9 cellular contexts compared by ENCODE assay signal in the genomic region with DNA sequence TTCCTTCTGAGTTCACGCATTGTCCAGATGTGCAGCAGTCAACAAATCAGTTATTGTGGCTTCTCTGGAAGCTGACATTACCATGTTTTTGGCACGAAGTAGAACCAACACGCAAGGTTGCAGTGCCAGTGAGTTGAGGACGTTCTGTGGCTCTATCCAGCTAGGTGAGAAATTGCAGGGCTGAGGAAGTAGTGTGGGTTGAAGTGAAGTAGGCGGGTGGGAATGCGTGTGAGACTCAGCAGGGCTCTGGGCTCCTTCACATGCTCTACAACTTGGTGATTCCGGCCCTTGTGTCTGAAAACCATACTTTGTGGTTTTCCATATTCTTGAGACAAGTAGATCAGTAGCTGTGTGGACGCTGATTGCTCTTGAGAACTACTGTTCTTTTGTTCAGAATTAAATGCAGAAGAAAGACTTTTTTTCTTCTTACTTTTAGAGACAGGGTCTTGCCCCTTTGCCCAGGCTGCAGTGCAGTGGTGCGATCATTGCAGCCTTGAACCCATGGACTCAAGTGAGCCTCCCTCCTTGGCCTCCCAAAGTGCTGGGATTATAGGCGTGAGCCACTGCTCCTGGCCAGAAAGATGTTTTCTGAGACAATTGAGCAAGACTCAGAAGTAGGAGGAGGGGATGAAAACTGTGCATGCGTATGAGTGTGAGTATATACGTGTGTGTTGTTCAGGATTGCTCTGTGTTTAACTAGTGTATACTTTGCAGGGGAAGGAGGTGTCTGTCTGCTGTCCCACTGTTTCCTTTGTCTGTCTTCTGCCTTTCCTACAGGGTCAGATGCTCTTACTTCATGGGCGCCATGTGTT. TPM values are rescaled to one million over a fixed set of nuclear protein-coding genes. Genes with fewer than 3 reads are reported as not detected.
DNase-seq lines count a peak whose midpoint lies in the region; ATAC-seq, FAIRE-seq and TF ChIP-seq lines count a peak whose summit lies in the region.
"Had no signal": no experiment of that assay in that cellular context is flagged by ENCODE, and none has a peak within 500 bp of the region (broad histone marks: within the 10 kb centered on the region; RNA-seq: fewer than 3 reads in every experiment).

No MANE protein-coding gene starts in this region.

- no peak overlapping the region for H3K4me2 ChIP-seq in HepG2 (ENCODE audit: low read depth, low read length)

- peaks cover 5% of the 10 kb centered on the region for H3K36me3 Mint-ChIP-seq in T-helper 2 cell treated with Interferon-gamma antibody and Interleukin-4, amounts not matched to agents 5 μg/mL and 100 μg/mL, for 36 hours (ENCODE audit: low read depth)

- peaks cover under 1 to 4% of the 10 kb centered on the region in 2 experiments; a peak in 1 of 5 replicates for H3K36me3 ChIP-seq in HepG2 (replicated peaks in 1 of 2; ENCODE audit: control insufficient read depth in 1 of 2, insufficient read depth in 2 of 2, low read length in 2 of 2)

- CTCF ChIA-PET in HepG2 (lab: Yijun Ruan, JAX; ENCODE audit: low intra/inter-chr PET ratio, low total read pairs) = no interaction called here

- no peak for TF ChIP-seq POLR2A in HepG2 (IDR thresholded peaks at IDR 0.05; ENCODE audit: insufficient read depth in 1 of 2, low read depth in 2 of 2, low read length in 2 of 2)

- DNase-seq in AG10803 (ENCODE audit: low read depth) = peak; percentile 17
- DNase-seq in T-helper 2 cell treated with Interferon-gamma antibody and Interleukin-4, amounts not matched to agents 5 μg/mL and 100 μg/mL, for 36 hours (ENCODE audit: low spot score) = peak; percentile 64
- DNase-seq in HepG2 (ENCODE audit: low spot score) = no peak
- DNase-seq in GM13977 (ENCODE audit: low spot score) = no peak
- no peak for DNase-seq in medulla oblongata (ENCODE audit: extremely low spot score)
- DNase-seq in NCI-H1092 (lab: John Stamatoyannopoulos, UW) = no peak
- no peak for DNase-seq in cortex of kidney (lab: John Stamatoyannopoulos, UW)

- no peak for FAIRE-seq in HepG2 (lab: Jason Lieb, UNC)
- FAIRE-seq: frontal cortex had no signal

- intact Hi-C loops in HepG2 (cut with micrococcal nuclease; ENCODE audit: unreplicated experiment) = no loop called here

- H3K4me3 Mint-ChIP-seq in T-helper 2 cell treated with Interferon-gamma antibody and Interleukin-4, amounts not matched to agents 5 μg/mL and 100 μg/mL, for 36 hours = peak overlapping the region; percentile 50

- no peaks in the 10 kb centered on the region for H3K27me3 Mint-ChIP-seq in T-helper 2 cell treated with Interferon-gamma antibody and Interleukin-4, amounts not matched to agents 5 μg/mL and 100 μg/mL, for 36 hours (ENCODE audit: low read depth)

- TF ChIP-seq EP300 in HepG2 (IDR thresholded peaks at IDR 0.05; ENCODE audit: low read depth in 2 of 2, low read length in 2 of 2) (no peak), HepG2 (CRISPR knock-in tag; IDR thresholded peaks at IDR 0.05; ENCODE audit: borderline replicate concordance) (no peak)

- TF ChIP-seq CTCF in AG10803 (conservative IDR thresholded peaks at IDR 0.05; ENCODE audit: low read length) (no peak), HepG2 (CRISPR knock-in tag; IDR thresholded peaks at IDR 0.05) (no peak), GM13977 (IDR thresholded peaks at IDR 0.05; ENCODE audit: extremely low read depth, insufficient read depth, missing control alignments) (no peak)

- H3K9me3 Mint-ChIP-seq in T-helper 2 cell treated with Interferon-gamma antibody and Interleukin-4, amounts not matched to agents 5 μg/mL and 100 μg/mL, for 36 hours = no peaks in the 10 kb centered on the region

- no peaks in the 10 kb centered on the region for H3K9me3 ChIP-seq in HepG2 (ENCODE audit: low read length)

- no peak overlapping the region for H3K9ac ChIP-seq in HepG2 (ENCODE audit: insufficient read depth, low read depth, low read length)

- POLR2A ChIA-PET in HepG2 (lab: Yijun Ruan, JAX) = no interaction called here

- H3K4me3 ChIP-seq in AG10803 (ENCODE audit: low read length) (no peak overlapping the region), HepG2 (replicated peaks in 1 of 3; ENCODE audit: insufficient read depth in 1 of 3, low read depth in 2 of 3, low read length in 3 of 3) (no peak overlapping the region)

- no peak for TF ChIP-seq RAD21 in HepG2 (CRISPR knock-in tag; IDR thresholded peaks at IDR 0.05)

- in situ Hi-C loops in HepG2 (cut with HindIII; ENCODE audit: extremely low pct_ligation_motif_present, low pct_unique_long_range_greater_than_20kb) = no loop called here
- in situ Hi-C loops in GM13977 (cut with MboI; ENCODE audit: low pct_unique_long_range_greater_than_20kb, low sequenced_read_pairs, unreplicated experiment) = no loop called here

- H3K27ac Mint-ChIP-seq in T-helper 2 cell treated with Interferon-gamma antibody and Interleukin-4, amounts not matched to agents 5 μg/mL and 100 μg/mL, for 36 hours = peak overlapping the region; percentile 82

- no peaks in the 10 kb centered on the region for H3K27me3 ChIP-seq in HepG2 (ENCODE audit: control insufficient read depth in 1 of 2, insufficient read depth in 2 of 2, low read length in 2 of 2)

- H4K20me1 ChIP-seq in HepG2 (ENCODE audit: insufficient read depth, low read length) = peaks cover 10% of the 10 kb centered on the region; the same call in 1 of the 2 replicates

- no peak overlapping the region for H2AFZ ChIP-seq in HepG2 (ENCODE audit: low read length)

- H3K4me1 ChIP-seq in HepG2 (ENCODE audit: insufficient read depth, low read length) = peaks cover 10% of the 10 kb centered on the region

- H3K4me1 Mint-ChIP-seq in T-helper 2 cell treated with Interferon-gamma antibody and Interleukin-4, amounts not matched to agents 5 μg/mL and 100 μg/mL, for 36 hours (ENCODE audit: low read depth) = peaks cover 43% of the 10 kb centered on the region

- no peak overlapping the region for H3K27ac ChIP-seq in HepG2 (ENCODE audit: extremely low read length, insufficient read depth, low read length)

- peaks cover 80% of the 10 kb centered on the region for H3K79me2 ChIP-seq in HepG2 (ENCODE audit: insufficient read depth, low read length)

- ATAC-seq in GM18907 (IDR thresholded peaks at IDR 0.05; ENCODE audit: unreplicated experiment) (peak; percentile 50), HepG2 (no peak)

- WGBS in HepG2 (ENCODE audit: low lambda C conversion rate) = 90% methylated on average over 13 of the region's 13 CpGs

- no TSS peak for BruUV-seq in HepG2 (replicated peaks; lab: Mats Ljungman, UMichigan)

TF ChIP-seq in HepG2, 621 proteins besides CTCF, POLR2A, EP300 and RAD21 (continues in another document):
- no peak for TF ChIP-seq EED (CRISPR knock-in tag; IDR thresholded peaks at IDR 0.05)
- TF ChIP-seq, protein P1, sequence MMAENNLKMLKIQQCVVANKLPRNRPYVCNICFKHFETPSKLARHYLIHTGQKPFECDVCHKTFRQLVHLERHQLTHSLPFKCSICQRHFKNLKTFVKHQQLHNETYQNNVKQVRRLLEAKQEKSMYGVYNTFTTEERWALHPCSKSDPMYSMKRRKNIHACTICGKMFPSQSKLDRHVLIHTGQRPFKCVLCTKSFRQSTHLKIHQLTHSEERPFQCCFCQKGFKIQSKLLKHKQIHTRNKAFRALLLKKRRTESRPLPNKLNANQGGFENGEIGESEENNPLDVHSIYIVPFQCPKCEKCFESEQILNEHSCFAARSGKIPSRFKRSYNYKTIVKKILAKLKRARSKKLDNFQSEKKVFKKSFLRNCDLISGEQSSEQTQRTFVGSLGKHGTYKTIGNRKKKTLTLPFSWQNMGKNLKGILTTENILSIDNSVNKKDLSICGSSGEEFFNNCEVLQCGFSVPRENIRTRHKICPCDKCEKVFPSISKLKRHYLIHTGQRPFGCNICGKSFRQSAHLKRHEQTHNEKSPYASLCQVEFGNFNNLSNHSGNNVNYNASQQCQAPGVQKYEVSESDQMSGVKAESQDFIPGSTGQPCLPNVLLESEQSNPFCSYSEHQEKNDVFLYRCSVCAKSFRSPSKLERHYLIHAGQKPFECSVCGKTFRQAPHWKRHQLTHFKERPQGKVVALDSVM (CRISPR knock-in tag; IDR thresholded peaks at IDR 0.05) = 0 out of 2 replicates have a peak, but pooled peaks have one; percentile 55
- TF ChIP-seq, protein P2, sequence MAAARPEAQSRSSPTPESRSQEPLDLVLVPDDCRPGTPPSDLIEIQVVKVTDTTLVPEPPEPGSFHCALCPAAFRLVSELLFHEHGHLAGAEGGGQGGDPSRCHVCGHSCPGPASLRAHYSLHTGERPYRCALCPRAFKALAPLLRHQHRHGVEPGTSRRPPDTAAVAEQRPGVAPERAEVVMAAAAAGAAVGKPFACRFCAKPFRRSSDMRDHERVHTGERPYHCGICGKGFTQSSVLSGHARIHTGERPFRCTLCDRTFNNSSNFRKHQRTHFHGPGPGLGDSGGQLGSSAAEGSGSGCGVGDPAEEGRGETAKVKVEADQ (CRISPR knock-in tag; IDR thresholded peaks at IDR 0.05; ENCODE audit: borderline replicate concordance) = no peak

RNA-seq across cellular contexts. Expression of gene GATAD2A, which starts 46.2 kb away (rescaled TPM):
- 25.1 and 28.6 TPM in 2 replicates for total RNA-seq in HepG2 (2016; rRNA removed; fragmentation: Illumina TruSeq; extraction: Trizol)
- 10.8 and 13.3 TPM in 2 replicates for total RNA-seq in HepG2 (2016; cell fraction: cytosol; rRNA removed; fragmentation: Illumina TruSeq; extraction: Trizol; ENCODE audit: low read depth)
- total RNA-seq in HepG2 (2016; cell fraction: insoluble cytoplasmic fraction; rRNA removed; fragmentation: Illumina TruSeq; extraction: Trizol) = 24.5 and 30.0 TPM in 2 replicates
- total RNA-seq in HepG2 (2016; cell fraction: membrane; rRNA removed; fragmentation: Illumina TruSeq; extraction: Trizol) = 43.4 and 51.5 TPM in 2 replicates
- total RNA-seq in HepG2 (2016; cell fraction: nucleus; rRNA removed; fragmentation: Illumina TruSeq; extraction: Trizol) = 19.5 and 24.3 TPM in 2 replicates
- 15.1 and 16.8 TPM in 2 replicates for polyA plus RNA-seq in HepG2 (2011; rRNA removed)
- 10.5 and 13.4 TPM in 2 replicates for polyA plus RNA-seq in HepG2 (2011; cell fraction: cytosol; rRNA removed)
- polyA plus RNA-seq in HepG2 (2011; cell fraction: nucleus; rRNA removed) = 17.3 and 19.1 TPM in 2 replicates
- 19.3 and 26.1 TPM in 2 replicates for polyA plus RNA-seq in HepG2 (2012)
- 13.2 and 13.4 TPM in 2 replicates for polyA plus RNA-seq in HepG2 (2016; cell fraction: cytosol; fragmentation: Illumina TruSeq; extraction: Trizol; ENCODE audit: low read depth)
- 38.8 and 59.1 TPM in 2 replicates for polyA plus RNA-seq in HepG2 (2016; cell fraction: insoluble cytoplasmic fraction; fragmentation: Illumina TruSeq; extraction: Trizol; ENCODE audit: low read depth)
- 38.7 and 46.4 TPM in 2 replicates for polyA plus RNA-seq in HepG2 (2016; cell fraction: membrane; fragmentation: Illumina TruSeq; extraction: Trizol; ENCODE audit: low read depth)
- polyA plus RNA-seq in HepG2 (2016; cell fraction: nucleus; fragmentation: Illumina TruSeq; extraction: Trizol; ENCODE audit: insufficient read depth, low read depth) = 43.6 and 47.2 TPM in 2 replicates
- 16.0 and 18.2 TPM in 2 replicates for polyA minus RNA-seq in HepG2 (2011; rRNA and poly(A)+ RNA removed; ENCODE audit: low replicate concordance)
- polyA minus RNA-seq in HepG2 (2011; cell fraction: cytosol; rRNA and poly(A)+ RNA removed) = 24.2 and 24.4 TPM in 2 replicates
- 11.5 and 14.5 TPM in 2 replicates for polyA minus RNA-seq in HepG2 (2011; cell fraction: nucleus; rRNA and poly(A)+ RNA removed)

Comparison
In these comparisons a context has a peak if more than half of its experiments do, and no peak if none do; other contexts are left out.
1. DNase-seq: peak in AG10803 (single experiment) and T-helper 2 cell treated with Interferon-gamma antibody and Interleukin-4, amounts not matched to agents 5 μg/mL and 100 μg/mL, for 36 hours (single experiment); none in HepG2 (single experiment), GM13977 (single experiment), medulla oblongata (single experiment), NCI-H1092 (single experiment) and cortex of kidney (single experiment).